25 cellular contexts compared by ENCODE assay signal in the genomic region with DNA sequence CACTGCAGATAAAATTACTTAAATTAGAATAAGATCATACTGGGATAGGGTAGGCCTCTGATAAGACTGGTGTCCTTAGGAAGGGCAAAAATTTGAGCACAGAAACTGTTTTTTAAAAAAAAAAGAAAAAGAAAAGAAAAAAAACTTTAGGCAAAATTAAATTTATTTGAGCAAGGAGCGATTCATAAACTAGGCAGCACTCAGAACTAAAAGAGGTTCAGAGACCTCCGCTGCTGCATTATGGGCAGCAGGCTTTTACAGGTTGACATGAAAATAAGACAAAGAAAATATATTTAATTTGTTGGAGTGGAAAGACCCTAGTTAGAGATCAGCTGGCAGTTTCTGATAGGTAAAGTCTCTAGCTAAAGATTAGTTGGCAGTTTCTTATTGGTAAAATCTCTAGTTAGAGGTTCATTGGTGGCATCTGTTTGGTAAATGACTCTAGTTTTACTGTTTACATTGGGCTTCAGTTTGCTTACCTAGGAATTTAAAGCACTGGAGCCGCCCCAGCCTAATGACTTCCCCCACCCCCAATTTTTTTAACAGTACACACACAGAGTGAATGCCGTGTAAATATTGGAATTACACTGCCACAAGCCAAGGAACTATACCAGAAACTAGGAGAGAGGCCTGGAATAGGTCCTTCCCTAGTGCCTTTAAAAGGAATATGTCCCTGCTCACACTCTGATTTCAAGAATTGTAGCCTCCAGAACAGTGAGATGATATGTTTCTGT. TPM values are rescaled to one million over a fixed set of nuclear protein-coding genes. Genes with fewer than 3 reads are reported as not detected.
DNase-seq lines count a peak whose midpoint lies in the region; ATAC-seq and TF ChIP-seq lines count a peak whose summit lies in the region.
"Had no signal": no experiment of that assay in that cellular context is flagged by ENCODE, and none has a peak within 500 bp of the region (broad histone marks: within the 10 kb centered on the region; RNA-seq: fewer than 3 reads in every experiment).

No MANE protein-coding gene starts in this region.

- no peak for TF ChIP-seq EP300 in upper lobe of left lung (IDR thresholded peaks at IDR 0.05)

- H3K27ac ChIP-seq in left lung = peak overlapping the region; percentile 21 to 27
- peak overlapping the region in 3 of 4 donors; percentile 4 to 33 (median 27) for H3K27ac ChIP-seq in upper lobe of left lung
- H3K27ac ChIP-seq: esophagus squamous epithelium, RWPE1, testis, uterus had no signal

- H3K4me1 ChIP-seq in left lung = peaks cover 3 to 22% of the 10 kb centered on the region in 2 donors
- H3K4me1 ChIP-seq in upper lobe of left lung = peaks cover 8 to 10% (median 9%) of the 10 kb centered on the region in 4 donors
- H3K4me1 ChIP-seq: testis, uterus had no signal

- ATAC-seq in left lung = peak; percentile 53
- ATAC-seq in upper lobe of left lung (ENCODE audit: low FRiP score in 2 of 2) = no peak
- ATAC-seq in HG02840 (IDR thresholded peaks at IDR 0.05; ENCODE audit: low FRiP score, unreplicated experiment) = no peak
- ATAC-seq: K562; naive thymus-derived CD4-positive, alpha-beta T cell had no signal

- H3K27me3 ChIP-seq in left lung = no peaks in the 10 kb centered on the region
- H3K27me3 ChIP-seq in upper lobe of left lung = no peaks in the 10 kb centered on the region
- H3K27me3 ChIP-seq: esophagus squamous epithelium, testis, uterus had no signal

- no peaks in the 10 kb centered on the region for H3K9me3 ChIP-seq in left lung
- no peaks in the 10 kb centered on the region for H3K9me3 ChIP-seq in upper lobe of left lung
- H3K9me3 ChIP-seq: esophagus squamous epithelium, testis, uterus had no signal

- TF ChIP-seq CTCF in left lung (IDR thresholded peaks at IDR 0.05) = no peak
- TF ChIP-seq CTCF in upper lobe of left lung (IDR thresholded peaks at IDR 0.05) = no peak

- TF ChIP-seq POLR2A in upper lobe of left lung (IDR thresholded peaks at IDR 0.05) = no peak

- 81 to 85% methylated on average over 4 of the region's 4 CpGs for WGBS in upper lobe of left lung, 2 donors

- intact Hi-C loops in left lung (cut with DNase I) = no loop called here

- H3K4me3 ChIP-seq in left lung (no peak overlapping the region), upper lobe of left lung (no peak overlapping the region)
- H3K4me3 ChIP-seq: esophagus squamous epithelium, K562, testis, uterus had no signal

- DNase-seq in DMS53 (lab: John Stamatoyannopoulos, UW) (peak; percentile 54), DMS53 treated with DMSO at 0.1 percent for 48 hours (lab: John Stamatoyannopoulos, UW; ENCODE audit: unreplicated experiment) (no peak), NCI-H774 (lab: John Stamatoyannopoulos, UW) (peak; percentile 44), left lung (no peak), upper lobe of left lung (no peak), OCI-M2 (lab: John Stamatoyannopoulos, UW; ENCODE audit: unreplicated experiment) (no peak), NCI-H1105 treated with DMSO at 0.1 percent for 48 hours (lab: John Stamatoyannopoulos, UW) (no peak)
- DNase-seq: 8988T; activated gamma-delta T cell treated with Interleukin-2 at 50 U/mL for 16 hours; activated T-cell treated with anti-CD3 and anti-CD28 coated beads, Interleukin-2, amount 50 U/mL, for 1 hour; CD4-positive, CD25-positive, alpha-beta regulatory T cell; dermis blood vessel endothelial cell; esophagus squamous epithelium; foreskin melanocyte; immature natural killer cell; naive thymus-derived CD4-positive, alpha-beta T cell; NCI-H1436 treated with DMSO at 0.1 percent for 48 hours; NCI-H526 treated with DMSO at 0.1 percent for 48 hours; stimulated activated naive CD4-positive, alpha-beta T cell treated with Interleukin-2 at 50 U/mL for 16 hours; testis; uterus had no signal

- peaks cover 0 to 4% of the 10 kb centered on the region in 2 donors for H3K36me3 ChIP-seq in left lung
- H3K36me3 ChIP-seq in upper lobe of left lung = peaks cover 0 to 6% (median 0%) of the 10 kb centered on the region in 4 donors
- H3K36me3 ChIP-seq: esophagus squamous epithelium, uterus had no signal

RNA-seq across cellular contexts. Expression of gene PLPP6, which starts 4.5 kb away (rescaled TPM):
- total RNA-seq in left lung (1 to 10 TPM; 5.7 to 6.3 TPM), upper lobe of left lung (1 to 10 TPM; 2.1 to 7.6 (median 5.9) TPM)

RNA-seq across cellular contexts. Expression of gene SPATA6L, which starts 8.7 kb away (rescaled TPM):
- 10 to 100 TPM in 1 of 2 donors, 1 to 10 TPM in 1; 9.4 to 10.1 TPM for total RNA-seq in left lung
- total RNA-seq in upper lobe of left lung = 10 to 100 TPM in 3 of 6 donors, 1 to 10 TPM in 3; 7.4 to 38.4 (median 13.8) TPM
- total RNA-seq: H4 had no signal

RNA-seq across cellular contexts. Expression of gene CDC37L1, which starts 21.8 kb away (rescaled TPM):
- total RNA-seq in left lung (10 to 100 TPM; 14.5 to 16.4 TPM), upper lobe of left lung (10 to 100 TPM in 5 of 6 donors, 1 to 10 TPM in 1; 8.1 to 38.8 (median 18.2) TPM)

Comparison
In these comparisons a context has a peak if more than half of its experiments do, and no peak if none do; other contexts are left out.
1. DNase-seq: peak in DMS53 (single experiment) and NCI-H774 (single experiment); none in DMS53 treated with DMSO at 0.1 percent for 48 hours (single experiment), left lung (0 of 2), upper lobe of left lung (0 of 2), OCI-M2 (single experiment) and NCI-H1105 treated with DMSO at 0.1 percent for 48 hours (single experiment).